In the genomic region with DNA sequence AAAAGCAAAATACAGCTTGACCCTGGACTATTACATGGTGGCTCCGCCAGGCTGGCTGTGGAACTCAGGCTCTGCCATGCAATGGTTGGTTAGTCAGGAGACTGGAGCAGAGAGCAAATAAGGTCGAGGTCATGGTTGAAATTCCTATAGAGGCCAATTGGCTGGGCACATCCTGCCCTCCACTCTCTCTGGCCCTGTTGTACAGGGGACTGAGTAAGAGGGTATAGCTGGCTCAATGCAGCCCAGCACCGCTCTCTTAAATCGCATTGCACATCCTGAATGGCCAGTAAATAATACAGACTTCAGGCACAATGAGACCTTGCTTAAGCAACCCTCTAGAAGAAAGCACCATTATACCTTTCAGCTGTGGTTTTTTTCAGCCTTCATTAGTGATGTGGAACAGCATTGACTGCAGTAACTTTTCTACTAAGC, we compare ENCODE assay signal across 17 cellular contexts. TPM values are rescaled to one million over a fixed set of nuclear protein-coding genes. Genes with fewer than 3 reads are reported as not detected.
DNase-seq lines count a peak whose midpoint lies in the region; ATAC-seq lines count a peak whose summit lies in the region.
"Had no signal": no experiment of that assay in that cellular context is flagged by ENCODE, and none has a peak within 500 bp of the region (broad histone marks: within the 10 kb centered on the region; RNA-seq: fewer than 3 reads in every experiment).

No MANE protein-coding gene starts in this region.

- H3K36me3 Mint-ChIP-seq in activated naive CD8-positive, alpha-beta T cell = peaks cover 2% of the 10 kb centered on the region

- H3K9me3 Mint-ChIP-seq in activated naive CD8-positive, alpha-beta T cell (ENCODE audit: low read depth) = no peaks in the 10 kb centered on the region

- WGBS in mesendoderm (ENCODE audit: extremely low coverage, insufficient coverage, low lambda C conversion rate) = no CpG with 5 or more reads among the region's 4 CpGs

- H3K36me3 ChIP-seq in BLaER1 treated with 17β-estradiol and CSF1 and Interleukin-3, amounts not matched to agents 10 nM and 100 nM = no peaks in the 10 kb centered on the region
- no peaks in the 10 kb centered on the region for H3K36me3 ChIP-seq in mesendoderm (ENCODE audit: control insufficient read depth, insufficient read depth, low read length)
- H3K36me3 ChIP-seq: brain microvascular endothelial cell had no signal

- peak overlapping the region in 1 of 10 experiments; percentile 16; a peak in 2 of 20 replicates for H3K4me3 ChIP-seq in BLaER1 treated with 17β-estradiol and CSF1 and Interleukin-3, amounts not matched to agents 10 nM and 100 nM
- no peak overlapping the region for H3K4me3 ChIP-seq in mesendoderm (ENCODE audit: low read length)
- H3K4me3 ChIP-seq: PC-9 had no signal

- no peak overlapping the region for H4K8ac ChIP-seq in mesendoderm (ENCODE audit: low read depth, low read length)

- peak overlapping the region; percentile 15 for H3K56ac ChIP-seq in mesendoderm (ENCODE audit: low read length)

- no peaks in the 10 kb centered on the region for H3K79me1 ChIP-seq in mesendoderm (ENCODE audit: low read length)

- no peaks in the 10 kb centered on the region for H4K20me1 ChIP-seq in BLaER1 treated with 17β-estradiol and CSF1 and Interleukin-3, amounts not matched to agents 10 nM and 100 nM

- peak; percentile 54 for ATAC-seq in GM19467 (IDR thresholded peaks at IDR 0.05; ENCODE audit: unreplicated experiment)
- no peak for ATAC-seq in HG03378 (IDR thresholded peaks at IDR 0.05; ENCODE audit: unreplicated experiment)

- peak overlapping the region; percentile 46 for H3K4me3 Mint-ChIP-seq in activated naive CD8-positive, alpha-beta T cell

- no peaks in the 10 kb centered on the region for H3K79me2 ChIP-seq in mesendoderm (ENCODE audit: control insufficient read depth, insufficient read depth, low read length)

- no peaks in the 10 kb centered on the region for H3K27me3 ChIP-seq in BLaER1 treated with 17β-estradiol and CSF1 and Interleukin-3, amounts not matched to agents 10 nM and 100 nM
- no peaks in the 10 kb centered on the region for H3K27me3 ChIP-seq in mesendoderm (ENCODE audit: insufficient read depth, low read length, poor library complexity)
- H3K27me3 ChIP-seq: brain microvascular endothelial cell had no signal

- DNase-seq in mesendoderm (no peak), RPMI8226 (no peak), OCI-M2 (lab: John Stamatoyannopoulos, UW; ENCODE audit: unreplicated experiment) (no peak)
- no peak for DNase-seq in stimulated activated CD8-positive, alpha-beta memory T cell treated with anti-CD3 and anti-CD28 coated beads, Interleukin-4, amount 100 ng/mL, for 48 hours
- DNase-seq: AML-193, brain microvascular endothelial cell, GDM1, KG1, NCI-H2107, PC-9, right cardiac atrium, T1000 had no signal

- H3K18ac ChIP-seq in mesendoderm (ENCODE audit: low read length) = no peak overlapping the region

- H3K27ac ChIP-seq in BLaER1 treated with 17β-estradiol and CSF1 and Interleukin-3, amounts not matched to agents 10 nM and 100 nM = peak overlapping the region in 8 of 11 experiments; percentile 37 to 70 (median 64); a peak in 15 of 22 replicates
- H3K27ac ChIP-seq in mesendoderm (ENCODE audit: low read depth, low read length) = no peak overlapping the region
- H3K27ac ChIP-seq: brain microvascular endothelial cell, epithelial cell of prostate, PC-9 had no signal

- H3K9me3 ChIP-seq in BLaER1 treated with 17β-estradiol and CSF1 and Interleukin-3, amounts not matched to agents 10 nM and 100 nM (replicated peaks in 1 of 11) = 0 out of 22 replicates have a peak, but pooled peaks cover 0 to 3% (median 0%) of the 10 kb centered on the region in 11 experiments

- peaks cover 17 to 49% (median 38%) of the 10 kb centered on the region in 10 experiments for H3K4me1 ChIP-seq in BLaER1 treated with 17β-estradiol and CSF1 and Interleukin-3, amounts not matched to agents 10 nM and 100 nM
- H3K4me1 ChIP-seq in mesendoderm (ENCODE audit: control insufficient read depth, low read depth, low read length) = peaks cover 3% of the 10 kb centered on the region

- no peak overlapping the region for H2AK5ac ChIP-seq in mesendoderm (ENCODE audit: low read length)

- no peak overlapping the region for H3K27ac Mint-ChIP-seq in activated naive CD8-positive, alpha-beta T cell

- no peak overlapping the region for H4K5ac ChIP-seq in mesendoderm (ENCODE audit: low read length)

- H3K4ac ChIP-seq in mesendoderm (ENCODE audit: low read depth, low read length) = no peak overlapping the region

- peaks cover 25% of the 10 kb centered on the region for H3K4me1 Mint-ChIP-seq in activated naive CD8-positive, alpha-beta T cell (ENCODE audit: low read depth)

- peak overlapping the region; percentile 26 for H2BK5ac ChIP-seq in mesendoderm (ENCODE audit: low read length)

- no peak overlapping the region for H2BK15ac ChIP-seq in mesendoderm (replicated peaks; ENCODE audit: low read depth)

- no peak overlapping the region for H2BK120ac ChIP-seq in mesendoderm (ENCODE audit: low read depth, low read length)

- peak overlapping the region in 6 of 11 experiments; percentile 5 to 68 (median 54); a peak in 12 of 22 replicates for H3K9ac ChIP-seq in BLaER1 treated with 17β-estradiol and CSF1 and Interleukin-3, amounts not matched to agents 10 nM and 100 nM
- no peak overlapping the region for H3K9ac ChIP-seq in mesendoderm (ENCODE audit: low read length)

- H3K4me2 ChIP-seq in BLaER1 treated with 17β-estradiol and CSF1 and Interleukin-3, amounts not matched to agents 10 nM and 100 nM = peak overlapping the region; percentile 71 to 86 (median 76)
- H3K4me2 ChIP-seq in mesendoderm (ENCODE audit: low read length) = no peak overlapping the region
- H3K4me2 ChIP-seq: PC-9 had no signal

- H3K27me3 Mint-ChIP-seq in activated naive CD8-positive, alpha-beta T cell = no peaks in the 10 kb centered on the region

- peak overlapping the region; percentile 49 for H3K23ac ChIP-seq in mesendoderm (ENCODE audit: low read length)

RNA-seq across cellular contexts. Expression of a gene that starts 59.3 kb away (rescaled TPM):
- 23.7 TPM for polyA plus RNA-seq in mesendoderm (2013, experiment 1 of 2)
- polyA plus RNA-seq in mesendoderm (2013, experiment 2 of 2) = 23.2 TPM
